In the genomic region with DNA sequence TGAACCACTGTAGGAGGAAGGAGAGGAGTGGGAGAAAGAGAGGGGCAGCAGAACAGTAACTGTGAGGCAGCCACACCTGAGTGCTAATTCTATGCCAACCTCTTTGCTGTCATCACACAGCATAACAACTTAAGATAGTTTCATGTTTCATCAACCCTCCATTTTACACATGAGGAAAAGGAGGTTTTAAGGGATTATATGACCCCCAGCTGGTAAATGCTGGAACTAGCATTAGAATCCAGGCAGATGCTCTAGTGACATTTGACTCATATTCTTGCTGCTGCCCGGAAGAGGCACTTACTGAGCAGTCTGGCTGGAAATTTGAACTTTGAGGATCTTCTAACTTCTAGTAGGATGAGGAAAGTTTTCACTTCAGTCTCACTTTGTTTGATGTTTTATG, we compare ENCODE assay signal across 18 cellular contexts. TPM values are rescaled to one million over a fixed set of nuclear protein-coding genes. Genes with fewer than 3 reads are reported as not detected.
DNase-seq lines count a peak whose midpoint lies in the region; ATAC-seq and TF ChIP-seq lines count a peak whose summit lies in the region.
"Had no signal": no experiment of that assay in that cellular context is flagged by ENCODE, and none has a peak within 500 bp of the region (broad histone marks: within the 10 kb centered on the region; RNA-seq: fewer than 3 reads in every experiment).

No MANE protein-coding gene starts in this region.

- intact Hi-C loops in thyroid gland (cut with DNase I) = no loop called here

- 83 to 87% methylated on average over 1 of the region's 1 CpG for whole genome bisulfite sequencing in thyroid gland, 2 donors

- POLR2A ChIA-PET in activated CD4-positive, alpha-beta memory T cell treated with anti-CD3 and anti-CD28 coated beads, Interleukin-2, amount 10 ng/mL, durations not matched to agents 7 days and 5 days (lab: Charles Lee) = no interaction called here

- H3K27me3 Mint-ChIP-seq in HFFc6 (ENCODE audit: insufficient read depth) = peaks cover 8% of the 10 kb centered on the region
- H3K27me3 Mint-ChIP-seq in activated CD4-positive, alpha-beta memory T cell treated with anti-CD3 and anti-CD28 coated beads, Interleukin-2, amount 10 ng/mL, durations not matched to agents 7 days and 5 days = peaks cover 29% of the 10 kb centered on the region

- H3K9me3 ChIP-seq in thyroid gland = no peaks in the 10 kb centered on the region
- H3K9me3 ChIP-seq: Caco-2, testis had no signal

- H3K27ac ChIP-seq in thyroid gland = no peak overlapping the region
- H3K27ac ChIP-seq: neural progenitor cell, psoas muscle, testis had no signal

- H3K27me3 ChIP-seq in thyroid gland = no peaks in the 10 kb centered on the region
- H3K27me3 ChIP-seq: neural progenitor cell, testis had no signal

- no peak overlapping the region for H3K4me3 Mint-ChIP-seq in HFFc6
- H3K4me3 Mint-ChIP-seq in activated CD4-positive, alpha-beta memory T cell treated with anti-CD3 and anti-CD28 coated beads, Interleukin-2, amount 10 ng/mL, durations not matched to agents 7 days and 5 days = no peak overlapping the region
- H3K4me3 Mint-ChIP-seq: activated naive CD4-positive, alpha-beta T cell treated with anti-CD3 and anti-CD28 coated beads, Interleukin-2, amount 50 U/mL, for 24 hours; neural progenitor cell had no signal

- no peak for ATAC-seq in HG03045 (IDR thresholded peaks at IDR 0.05; ENCODE audit: unreplicated experiment)
- ATAC-seq: esophagus mucosa, Panc1, psoas muscle had no signal

- no peak overlapping the region for H3K27ac Mint-ChIP-seq in HFFc6
- no peak overlapping the region for H3K27ac Mint-ChIP-seq in activated CD4-positive, alpha-beta memory T cell treated with anti-CD3 and anti-CD28 coated beads, Interleukin-2, amount 10 ng/mL, durations not matched to agents 7 days and 5 days
- H3K27ac Mint-ChIP-seq: activated naive CD4-positive, alpha-beta T cell treated with anti-CD3 and anti-CD28 coated beads, Interleukin-2, amount 50 U/mL, for 24 hours; neural progenitor cell had no signal

- CTCF ChIA-PET in activated CD4-positive, alpha-beta memory T cell treated with anti-CD3 and anti-CD28 coated beads, Interleukin-2, amount 10 ng/mL, durations not matched to agents 7 days and 5 days (lab: Charles Lee) = no interaction called here

- TF ChIP-seq POLR2A in thyroid gland (IDR thresholded peaks at IDR 0.05) = no peak

- no peaks in the 10 kb centered on the region for H3K36me3 ChIP-seq in thyroid gland
- H3K36me3 ChIP-seq: neural progenitor cell had no signal

- H3K4me1 ChIP-seq in thyroid gland = no peaks in the 10 kb centered on the region
- H3K4me1 ChIP-seq: Caco-2, neural progenitor cell, psoas muscle, testis had no signal

- peaks cover 2% of the 10 kb centered on the region for H3K4me1 Mint-ChIP-seq in HFFc6 (ENCODE audit: low read depth)
- H3K4me1 Mint-ChIP-seq in activated CD4-positive, alpha-beta memory T cell treated with anti-CD3 and anti-CD28 coated beads, Interleukin-2, amount 10 ng/mL, durations not matched to agents 7 days and 5 days = no peaks in the 10 kb centered on the region
- H3K4me1 Mint-ChIP-seq: activated naive CD4-positive, alpha-beta T cell treated with anti-CD3 and anti-CD28 coated beads, Interleukin-2, amount 50 U/mL, for 24 hours had no signal

- DNase-seq in Daoy (ENCODE audit: low read depth) = peak; percentile 12
- no peak for DNase-seq in HFFc6
- peak; percentile 66 for DNase-seq in NCI-H69 (lab: John Stamatoyannopoulos, UW)
- DNase-seq in fibroblast of pulmonary artery (ENCODE audit: low read depth) = peak; percentile 19
- no peak for DNase-seq in thyroid gland
- DNase-seq in activated CD4-positive, alpha-beta memory T cell treated with anti-CD3 and anti-CD28 coated beads, Interleukin-2, amount 10 ng/mL, durations not matched to agents 7 days and 5 days = no peak
- no peak for DNase-seq in hypothalamus (lab: John Stamatoyannopoulos, UW)
- DNase-seq: Caco-2, kidney glomerular epithelial cell, NCI-H1048, psoas muscle, testis had no signal

- no peaks in the 10 kb centered on the region for H3K36me3 Mint-ChIP-seq in HFFc6 (ENCODE audit: low read depth)
- peaks cover 4% of the 10 kb centered on the region for H3K36me3 Mint-ChIP-seq in activated CD4-positive, alpha-beta memory T cell treated with anti-CD3 and anti-CD28 coated beads, Interleukin-2, amount 10 ng/mL, durations not matched to agents 7 days and 5 days (ENCODE audit: low read depth)
- H3K36me3 Mint-ChIP-seq: activated naive CD4-positive, alpha-beta T cell treated with anti-CD3 and anti-CD28 coated beads, Interleukin-2, amount 50 U/mL, for 24 hours; neural progenitor cell had no signal

- H3K4me3 ChIP-seq in fibroblast of pulmonary artery (replicated peaks; ENCODE audit: low read depth, low read length) (no peak overlapping the region), thyroid gland (replicated peaks in 1 of 3) (no peak overlapping the region)
- H3K4me3 ChIP-seq: neural progenitor cell, psoas muscle, smooth muscle cell, testis had no signal

- peaks cover 6% of the 10 kb centered on the region; the same call in 1 of the 2 replicates for H3K9me3 Mint-ChIP-seq in HFFc6
- H3K9me3 Mint-ChIP-seq in activated CD4-positive, alpha-beta memory T cell treated with anti-CD3 and anti-CD28 coated beads, Interleukin-2, amount 10 ng/mL, durations not matched to agents 7 days and 5 days = peaks cover 4% of the 10 kb centered on the region

- TF ChIP-seq CTCF in HFFc6 (IDR thresholded peaks at IDR 0.05) = peak; percentile 16; the same call in 1 of the 2 replicates
- TF ChIP-seq CTCF in fibroblast of pulmonary artery (IDR thresholded peaks at IDR 0.05; ENCODE audit: low read length, missing control alignments) = no peak
- TF ChIP-seq CTCF in thyroid gland (IDR thresholded peaks at IDR 0.05) = no peak

RNA-seq across cellular contexts. Expression of gene VLDLR, which starts 24.1 kb away (rescaled TPM):
- 9.5 and 14.8 TPM in 2 replicates for total RNA-seq in Daoy (2014; rRNA removed; shearing (Covaris generic))
- 1 to 10 TPM; 6.9 to 8.8 (median 8.1) TPM for total RNA-seq in HFFc6 (2021; fragmentation: NEBNext Ultra II Directional; extraction: Animal tissue kit (Norgen Biotek cat#: 25700))
- total RNA-seq in thyroid gland = 10 to 100 TPM; 14.2 to 59.2 (median 46.0) TPM
- 10 to 100 TPM; 17.3 to 17.5 TPM for total RNA-seq in activated CD4-positive, alpha-beta memory T cell treated with anti-CD3 and anti-CD28 coated beads, Interleukin-2, amount 10 ng/mL, durations not matched to agents 7 days and 5 days

Comparison
In these comparisons a context has a peak if more than half of its experiments do, and no peak if none do; other contexts are left out.
1. DNase-seq: peak in Daoy (single experiment), NCI-H69 (single experiment) and fibroblast of pulmonary artery (single experiment); none in HFFc6 (single experiment), thyroid gland (0 of 2), activated CD4-positive, alpha-beta memory T cell treated with anti-CD3 and anti-CD28 coated beads, Interleukin-2, amount 10 ng/mL, durations not matched to agents 7 days and 5 days (single experiment) and hypothalamus (0 of 51).